Comparison of ENCODE assay signal across 8 cellular contexts in the genomic region with DNA sequence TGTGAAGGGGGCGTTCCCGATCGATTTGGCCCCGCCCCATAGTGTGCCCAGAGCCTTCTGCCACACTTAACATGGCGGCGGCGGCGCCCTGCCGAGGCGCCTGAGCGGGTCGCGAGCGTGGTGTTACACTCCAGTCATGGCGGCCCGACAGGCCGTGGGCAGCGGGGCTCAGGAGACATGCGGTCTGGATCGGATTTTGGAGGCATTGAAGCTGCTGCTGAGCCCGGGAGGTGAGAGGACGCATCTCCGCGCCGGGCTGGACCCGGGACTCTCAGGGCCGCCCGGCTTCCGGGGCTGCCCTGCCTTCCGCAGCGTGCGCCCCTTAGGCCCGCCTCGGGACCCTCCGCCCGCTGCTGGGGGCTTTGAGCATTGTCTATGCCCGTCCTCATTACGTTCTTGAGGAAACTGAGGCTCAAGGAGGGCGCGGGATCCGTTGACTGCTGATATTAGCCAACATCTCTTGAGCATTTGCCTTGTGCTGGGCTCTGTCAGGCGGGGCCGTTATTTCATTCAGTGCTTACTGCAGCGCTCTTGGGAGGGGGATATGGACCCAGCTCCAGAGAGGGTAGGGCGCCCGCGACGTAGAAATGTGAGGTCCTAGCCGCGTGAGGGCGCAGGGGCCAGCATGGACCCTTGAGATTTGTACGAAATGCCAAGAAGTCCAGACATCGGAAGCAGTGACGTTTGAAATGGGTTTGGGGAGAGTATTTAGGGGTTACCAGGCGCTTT. TPM values are rescaled to one million over a fixed set of nuclear protein-coding genes. Genes with fewer than 3 reads are reported as not detected.
DNase-seq lines count a peak whose midpoint lies in the region; ATAC-seq lines count a peak whose summit lies in the region.

A gene (plus strand): TSS at position 50 of the 729 bp plus-strand sequence. CDS start 87 bp downstream, at position 137.

- POLR2A ChIA-PET in CD8-positive, alpha-beta memory T cell (lab: Charles Lee) = interaction anchor here (0.6 kb wide), 1 partner anchor 145 kb away, joined by 3 read pairs; no protein-coding TSS in a partner anchor

- H3K9me3 Mint-ChIP-seq in CD8-positive, alpha-beta memory T cell = no peaks in the 10 kb centered on the region
- no peaks in the 10 kb centered on the region for H3K9me3 Mint-ChIP-seq in effector memory CD8-positive, alpha-beta T cell
- H3K9me3 Mint-ChIP-seq in memory B cell = no peaks in the 10 kb centered on the region

- H3K27me3 Mint-ChIP-seq in CD8-positive, alpha-beta memory T cell = no peaks in the 10 kb centered on the region
- H3K27me3 Mint-ChIP-seq in effector memory CD8-positive, alpha-beta T cell = no peaks in the 10 kb centered on the region
- no peaks in the 10 kb centered on the region for H3K27me3 Mint-ChIP-seq in memory B cell

- peak within 1 kb of the TSS; percentile 77 to 98 (median 85) for H3K4me3 Mint-ChIP-seq in CD8-positive, alpha-beta memory T cell
- peak within 1 kb of the TSS; percentile 81 to 91 for H3K4me3 Mint-ChIP-seq in effector memory CD8-positive, alpha-beta T cell
- peak within 1 kb of the TSS; percentile 94 for H3K4me3 Mint-ChIP-seq in memory B cell

- CTCF ChIA-PET in CD8-positive, alpha-beta memory T cell (lab: Charles Lee) = interaction anchor here (0.8 to 3.4 kb wide), 3 partner anchors 313 to 322 kb away, joined by 3 to 12 read pairs (median 4); no protein-coding TSS in a partner anchor

- peak; percentile 83 to 93 (median 87) for DNase-seq in CD8-positive, alpha-beta memory T cell
- DNase-seq in HS-27A (ENCODE audit: low read depth) (peak; percentile 81), memory B cell (ENCODE audit: low spot score in 2 of 2) (peak; percentile 90)
- DNase-seq in NK-92 treated with Interleukin-12 subunit alpha and Interleukin-12 subunit beta, amount 100 ng/mL, for 24 hours (lab: John Stamatoyannopoulos, UW) = peak; percentile 65
- peak; percentile 98 for DNase-seq in activated CD8-positive, alpha-beta memory T cell treated with anti-CD3 and anti-CD28 coated beads for 24 hours
- peak; percentile 86 to 93 (median 90) for DNase-seq in effector memory CD8-positive, alpha-beta T cell
- DNase-seq in stimulated activated CD8-positive, alpha-beta memory T cell treated with anti-CD3 and anti-CD28 coated beads, Interleukin-12 subunit alpha, Interleukin-12 subunit beta, amount 100 ng/mL, for 4 hours (ENCODE audit: low read depth) = peak; percentile 87

- no peaks in the 10 kb centered on the region for H3K36me3 ChIP-seq in CD8-positive, alpha-beta memory T cell (ENCODE audit: insufficient read depth, low read length)

- H3K27me3 ChIP-seq in CD8-positive, alpha-beta memory T cell (ENCODE audit: insufficient read depth, low read length, poor library complexity, severe bottlenecking) = no peaks in the 10 kb centered on the region

- peak within 1 kb of the TSS; percentile 82 for H3K27ac ChIP-seq in CD8-positive, alpha-beta memory T cell (ENCODE audit: low read depth, low read length)

- H3K4me1 ChIP-seq in CD8-positive, alpha-beta memory T cell (ENCODE audit: insufficient read depth, low read length) = peaks cover 20% of the 10 kb centered on the region

- H3K4me3 ChIP-seq in CD8-positive, alpha-beta memory T cell (ENCODE audit: low read length) = peak within 1 kb of the TSS; percentile 91

- no peaks in the 10 kb centered on the region for H3K9me3 ChIP-seq in CD8-positive, alpha-beta memory T cell (ENCODE audit: low read length)

- H3K27ac Mint-ChIP-seq in CD8-positive, alpha-beta memory T cell = peak within 1 kb of the TSS; percentile 76 to 98 (median 92)
- peak within 1 kb of the TSS; percentile 62 to 91 for H3K27ac Mint-ChIP-seq in effector memory CD8-positive, alpha-beta T cell
- peak within 1 kb of the TSS; percentile 79 for H3K27ac Mint-ChIP-seq in memory B cell

- peaks cover 0 to 12% (median 4%) of the 10 kb centered on the region in 3 donors for H3K36me3 Mint-ChIP-seq in CD8-positive, alpha-beta memory T cell
- no peaks in the 10 kb centered on the region for H3K36me3 Mint-ChIP-seq in effector memory CD8-positive, alpha-beta T cell (ENCODE audit: insufficient read depth)
- H3K36me3 Mint-ChIP-seq in memory B cell = no peaks in the 10 kb centered on the region

- ATAC-seq in GM19463 (IDR thresholded peaks at IDR 0.05; ENCODE audit: unreplicated experiment) (peak; percentile 94), memory B cell (ENCODE audit: low read depth) (peak; percentile 98)
- peak; percentile 96 for ATAC-seq in effector memory CD8-positive, alpha-beta T cell (replicated peaks)

- peaks cover 26 to 38% (median 37%) of the 10 kb centered on the region in 3 donors for H3K4me1 Mint-ChIP-seq in CD8-positive, alpha-beta memory T cell
- H3K4me1 Mint-ChIP-seq in effector memory CD8-positive, alpha-beta T cell (ENCODE audit: low read depth in 2 of 2) = peaks cover 23 to 24% of the 10 kb centered on the region in 2 donors
- H3K4me1 Mint-ChIP-seq in memory B cell = peaks cover 16% of the 10 kb centered on the region

RNA-seq across cellular contexts. Expression of the gene that starts here (rescaled TPM):
- 10 to 100 TPM; 28.9 to 30.3 TPM for total RNA-seq in CD8-positive, alpha-beta memory T cell
- polyA plus RNA-seq in CD8-positive, alpha-beta memory T cell = 19.5 TPM

Comparison
In these comparisons a context has a peak if more than half of its experiments do, and no peak if none do; other contexts are left out.
1. Peak in every context shown above with its lines: DNase-seq, ATAC-seq, H3K4me3 ChIP-seq and H3K27ac ChIP-seq.